Comparison of ENCODE assay signal across 19 cellular contexts in the genomic region with DNA sequence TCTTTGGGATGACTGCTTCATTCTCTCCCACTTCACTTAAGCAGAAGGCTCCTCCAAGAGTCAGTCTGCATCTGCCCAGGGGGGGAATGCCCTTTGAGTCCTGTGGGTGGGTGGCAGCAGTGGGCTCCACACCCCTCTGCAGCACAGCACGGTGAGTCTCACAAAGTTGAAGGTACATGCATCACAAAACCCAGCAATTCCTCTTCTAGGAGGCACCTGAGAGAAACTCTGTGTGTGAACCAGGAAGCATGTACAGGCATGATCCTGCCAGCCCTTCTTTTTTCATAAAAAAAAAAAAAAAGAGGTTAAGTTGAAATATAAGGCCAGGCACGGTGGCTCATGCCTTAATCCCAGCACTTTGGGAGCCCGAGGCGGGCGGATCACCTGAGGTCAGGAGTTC.
DNase-seq lines count a peak whose midpoint lies in the region; ATAC-seq and TF ChIP-seq lines count a peak whose summit lies in the region.
"Had no signal": no experiment of that assay in that cellular context is flagged by ENCODE, and none has a peak within 500 bp of the region (broad histone marks: within the 10 kb centered on the region; RNA-seq: fewer than 3 reads in every experiment).

No MANE protein-coding gene starts in this region.

- intact Hi-C loops in MCF 10A (cut with micrococcal nuclease), result no loop called here

- H3K36me3 ChIP-seq in OCI-LY3 (replicated peaks; ENCODE audit: low read depth, low read length), result peaks cover 78% of the 10 kb centered on the region
- H3K36me3 ChIP-seq in neuronal stem cell (replicated peaks in 1 of 2; ENCODE audit: control insufficient read depth in 2 of 2, insufficient read depth in 2 of 2, low read length in 2 of 2), result no peaks in the 10 kb centered on the region
- no peaks in the 10 kb centered on the region for H3K36me3 ChIP-seq in smooth muscle cell (ENCODE audit: low read depth)

- no peaks in the 10 kb centered on the region for H3K79me1 ChIP-seq in neuronal stem cell (ENCODE audit: low read depth, low read length)

- H3K9me3 ChIP-seq in OCI-LY3 (ENCODE audit: insufficient read depth, low read length), result no peaks in the 10 kb centered on the region
- H3K9me3 ChIP-seq in neuronal stem cell (replicated peaks in 1 of 2; ENCODE audit: control insufficient read depth in 2 of 2, insufficient read depth in 1 of 2, low read depth in 1 of 2, low read length in 2 of 2), result peaks cover 0 to 4% of the 10 kb centered on the region in 2 donors
- H3K9me3 ChIP-seq in smooth muscle cell (replicated peaks; ENCODE audit: low read depth), result no peaks in the 10 kb centered on the region

- H3K9ac ChIP-seq in OCI-LY3 (ENCODE audit: low read length) (no peak overlapping the region), neuronal stem cell (ENCODE audit: low read depth, low read length, poor library complexity) (no peak overlapping the region), smooth muscle cell (ENCODE audit: low read depth) (no peak overlapping the region)

- no peak overlapping the region for H2BK5ac ChIP-seq in neuronal stem cell (ENCODE audit: low read length)

- no peak overlapping the region for H4K91ac ChIP-seq in neuronal stem cell (ENCODE audit: low read depth, low read length, poor library complexity)

- H2AFZ ChIP-seq in OCI-LY3 (ENCODE audit: low read depth, low read length), result no peak overlapping the region
- H2AFZ ChIP-seq in neuronal stem cell (ENCODE audit: low read length), result no peak overlapping the region
- no peak overlapping the region for H2AFZ ChIP-seq in smooth muscle cell (ENCODE audit: low read depth)
- H2AFZ ChIP-seq: GM23338 had no signal

- H3K4me1 ChIP-seq in OCI-LY3 (ENCODE audit: low read length) (peaks cover 44% of the 10 kb centered on the region), neuronal stem cell (ENCODE audit: control insufficient read depth in 2 of 2, insufficient read depth in 1 of 2, low read depth in 1 of 2, low read length in 2 of 2) (peaks cover 3 to 9% of the 10 kb centered on the region in 2 donors), smooth muscle cell (ENCODE audit: low read depth) (no peaks in the 10 kb centered on the region)

- WGBS in neuronal stem cell (ENCODE audit: extremely low coverage in 2 of 2, insufficient read length in 2 of 2, insufficient replicate concordance in 1 of 2), 2 donors, result no CpG with 5 or more reads among the region's 5 CpGs
- 92% methylated on average over 5 of the region's 5 CpGs for WGBS in smooth muscle cell (ENCODE audit: low lambda C conversion rate)

- POLR2A ChIA-PET in MCF 10A (lab: Yijun Ruan, JAX), result no interaction called here

- BruUV-seq in MCF 10A (replicated peaks; lab: Mats Ljungman, UMichigan), result no TSS peak

- H3K79me2 ChIP-seq in OCI-LY3 (ENCODE audit: low read length) (no peaks in the 10 kb centered on the region), smooth muscle cell (ENCODE audit: low read depth) (no peaks in the 10 kb centered on the region)

- no peaks in the 10 kb centered on the region for H3K36me3 Mint-ChIP-seq in MCF 10A (ENCODE audit: insufficient read depth, unreplicated experiment)
- H3K36me3 Mint-ChIP-seq: CD4-positive, alpha-beta memory T cell had no signal

- peak; percentile 60 for ATAC-seq in esophagus mucosa
- ATAC-seq in GM19324 (IDR thresholded peaks at IDR 0.05; ENCODE audit: low FRiP score, unreplicated experiment), result no peak
- ATAC-seq in HG03571 (IDR thresholded peaks at IDR 0.05; ENCODE audit: unreplicated experiment), result no peak
- ATAC-seq: GM23338 had no signal

- no peak overlapping the region for H2BK12ac ChIP-seq in neuronal stem cell (ENCODE audit: low read length)

- TF ChIP-seq CTCF in OCI-LY3 (IDR thresholded peaks at IDR 0.05; ENCODE audit: low read depth, low read length) (no peak), MCF 10A (IDR thresholded peaks at IDR 0.05; ENCODE audit: unreplicated experiment) (no peak), smooth muscle cell (IDR thresholded peaks at IDR 0.05; ENCODE audit: borderline replicate concordance, insufficient read depth, poor library complexity, severe bottlenecking) (no peak)

- no peaks in the 10 kb centered on the region for H3K4me1 Mint-ChIP-seq in MCF 10A (ENCODE audit: insufficient read depth, unreplicated experiment)
- H3K4me1 Mint-ChIP-seq: B cell; CD4-positive, alpha-beta memory T cell; GM23338 had no signal

- H3F3A ChIP-seq in smooth muscle cell (ENCODE audit: low read depth), result no peaks in the 10 kb centered on the region

- H3K27me3 ChIP-seq in OCI-LY3 (ENCODE audit: low read depth, low read length) (no peaks in the 10 kb centered on the region), neuronal stem cell (ENCODE audit: control insufficient read depth in 3 of 3, insufficient read depth in 3 of 3, low read depth in 1 of 3, low read length in 3 of 3) (peaks cover 0 to 2% (median 0%) of the 10 kb centered on the region in 3 experiments), smooth muscle cell (ENCODE audit: low read depth) (no peaks in the 10 kb centered on the region)

- no peak overlapping the region for H2BK15ac ChIP-seq in neuronal stem cell (ENCODE audit: low read length)

- H3K23ac ChIP-seq in neuronal stem cell (ENCODE audit: low read depth, low read length, poor library complexity), result no peak overlapping the region

- H4K20me1 ChIP-seq in OCI-LY3 (ENCODE audit: insufficient read depth, low read length) (no peaks in the 10 kb centered on the region), smooth muscle cell (ENCODE audit: low read depth) (no peaks in the 10 kb centered on the region)

- no peak for DNase-seq in MCF 10A (ENCODE audit: unreplicated experiment)
- no peak for DNase-seq in neuronal stem cell (ENCODE audit: low spot score)
- DNase-seq in smooth muscle cell (lab: John Stamatoyannopoulos, UW; ENCODE audit: unreplicated experiment), result no peak
- no peak for DNase-seq in NCI-H1417 (lab: John Stamatoyannopoulos, UW)
- DNase-seq: C1 segment of cervical spinal cord; CD4-positive, alpha-beta memory T cell; COR-L47; DMS153; DMS79 treated with DMSO at 0.1 percent for 48 hours; EL; GDM1; H7; IMR-90 had no signal

- H3K9me3 Mint-ChIP-seq in MCF 10A (ENCODE audit: unreplicated experiment), result no peaks in the 10 kb centered on the region
- H3K9me3 Mint-ChIP-seq: CD4-positive, alpha-beta memory T cell had no signal

- CTCF ChIA-PET in MCF 10A (lab: Yijun Ruan, JAX), result no interaction called here

- H2AK5ac ChIP-seq in neuronal stem cell (ENCODE audit: low read depth, low read length), result peak overlapping the region; percentile 30

- H3K4me2 ChIP-seq in OCI-LY3 (ENCODE audit: low read length), result no peak overlapping the region
- no peak overlapping the region for H3K4me2 ChIP-seq in neuronal stem cell (ENCODE audit: insufficient read depth, low read length, poor library complexity, severe bottlenecking)
- H3K4me2 ChIP-seq in smooth muscle cell, result no peak overlapping the region
- H3K4me2 ChIP-seq: GM23338 had no signal

- no peak overlapping the region for H4K8ac ChIP-seq in neuronal stem cell (ENCODE audit: low read depth, low read length)

- no peak overlapping the region for H3K4ac ChIP-seq in neuronal stem cell (ENCODE audit: low read length)

- H3K14ac ChIP-seq in neuronal stem cell (ENCODE audit: low read length), result no peak overlapping the region

- H3K27ac ChIP-seq in OCI-LY3 (ENCODE audit: low read length), result peak overlapping the region; percentile 6; the same call in 1 of the 2 replicates
- H3K27ac ChIP-seq in neuronal stem cell (replicated peaks; ENCODE audit: low read length), result no peak overlapping the region
- H3K27ac ChIP-seq in smooth muscle cell (ENCODE audit: low read depth), result no peak overlapping the region

- no peak overlapping the region for H3K18ac ChIP-seq in neuronal stem cell (ENCODE audit: low read length)

- no peaks in the 10 kb centered on the region for H3K27me3 Mint-ChIP-seq in MCF 10A (ENCODE audit: insufficient read depth, unreplicated experiment)

- H3K4me3 ChIP-seq in OCI-LY3 (ENCODE audit: low read length) (no peak overlapping the region), neuronal stem cell (ENCODE audit: low read length in 2 of 2) (no peak overlapping the region), smooth muscle cell (no peak overlapping the region)
- H3K4me3 ChIP-seq: GM23338 had no signal

- peak overlapping the region; percentile 50 for H3K27ac Mint-ChIP-seq in MCF 10A (ENCODE audit: low read depth, unreplicated experiment)
- H3K27ac Mint-ChIP-seq: B cell; CD4-positive, alpha-beta memory T cell; GM23338 had no signal

- peak overlapping the region; percentile 52 for H2BK120ac ChIP-seq in neuronal stem cell (ENCODE audit: low read depth, low read length)

- H3K4me3 Mint-ChIP-seq in MCF 10A (ENCODE audit: unreplicated experiment), result no peak overlapping the region
- H3K4me3 Mint-ChIP-seq: B cell; CD4-positive, alpha-beta memory T cell; GM23338 had no signal
